Comparison of ENCODE assay signal across 17 cellular contexts in genomic region chr1:205535096-205535495, GRCh38. TPM values are rescaled to one million over a fixed set of nuclear protein-coding genes. Genes with fewer than 3 reads are reported as not detected.
"Had no signal": no experiment of that assay in that cellular context is flagged by ENCODE, and none has a peak within 500 bp of the region (broad histone marks: within the 10 kb centered on the region; RNA-seq: fewer than 3 reads in every experiment).

No MANE protein-coding gene starts in this region.

- ATAC-seq: effector memory CD8-positive, alpha-beta T cell; lower lobe of right lung had no signal

- H3K9me3 ChIP-seq: esophagus squamous epithelium, heart left ventricle, lower lobe of right lung, thoracic aorta had no signal

- H3K4me3 Mint-ChIP-seq: activated naive CD8-positive, alpha-beta T cell; central memory CD8-positive, alpha-beta T cell; effector memory CD8-positive, alpha-beta T cell; naive B cell had no signal

- H3K27me3 ChIP-seq: dorsolateral prefrontal cortex, heart left ventricle had no signal

- H3K27ac Mint-ChIP-seq: activated naive CD8-positive, alpha-beta T cell had no signal

- H3K4me3 ChIP-seq: dorsolateral prefrontal cortex, esophagus squamous epithelium, heart left ventricle, lower lobe of right lung, SK-N-MC, thoracic aorta had no signal

- H3K9me3 Mint-ChIP-seq: central memory CD8-positive, alpha-beta T cell; effector memory CD8-positive, alpha-beta T cell; naive B cell had no signal

- DNase-seq: activated CD8-positive, alpha-beta memory T cell treated with anti-CD3 and anti-CD28 coated beads, Interleukin-2, amount 50 U/mL, for 4 hours; activated gamma-delta T cell treated with Interleukin-2 at 50 U/mL for 16 hours; effector memory CD8-positive, alpha-beta T cell; esophagus squamous epithelium; lower lobe of right lung; naive B cell; retina; stimulated activated CD4-positive, alpha-beta T cell treated with anti-CD3 and anti-CD28 coated beads, Interleukin-4, amount 100 ng/mL, for 1 hour; stimulated activated naive CD4-positive, alpha-beta T cell treated with Interleukin-2 at 50 U/mL for 16 hours had no signal

- H3K36me3 Mint-ChIP-seq: activated naive CD8-positive, alpha-beta T cell; naive B cell had no signal

- H3K27ac ChIP-seq: esophagus squamous epithelium, heart left ventricle, lower lobe of right lung, SK-N-MC, thoracic aorta, VCaP had no signal

RNA-seq across cellular contexts. Expression of gene CDK18, which starts 30.6 kb away (rescaled TPM):
- polyA plus RNA-seq: neural cell had no signal
